ENCODE assay signal across 8 cellular contexts in the genomic region with DNA sequence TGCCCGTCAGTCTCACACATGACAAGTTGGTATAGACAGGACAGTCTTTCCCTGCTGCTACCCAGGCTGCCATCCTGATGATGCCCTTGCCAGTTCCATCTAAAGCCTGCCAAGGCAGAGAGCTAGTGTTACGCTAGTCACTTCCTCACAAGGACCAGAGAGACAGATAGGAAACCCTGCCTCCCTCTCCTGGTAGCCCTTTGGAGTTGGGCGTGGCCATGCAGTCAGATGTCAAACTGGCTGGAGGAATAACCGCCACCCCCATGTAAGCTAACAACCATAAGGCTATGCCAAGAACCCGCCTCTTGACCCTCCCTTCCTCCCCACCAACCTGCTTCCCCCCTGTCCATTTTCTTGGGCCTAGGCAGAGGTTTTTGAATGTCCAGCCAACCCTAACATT. TPM values are rescaled to one million over a fixed set of nuclear protein-coding genes. Genes with fewer than 3 reads are reported as not detected.
DNase-seq lines count a peak whose midpoint lies in the region; TF ChIP-seq lines count a peak whose summit lies in the region.

No MANE protein-coding gene starts in this region.

- no peaks in the 10 kb centered on the region for H3K9me3 ChIP-seq in neuron (ENCODE audit: low read length)
- no peaks in the 10 kb centered on the region for H3K9me3 ChIP-seq in prostate gland

- DNase-seq in COLO668 (lab: John Stamatoyannopoulos, UW; ENCODE audit: unreplicated experiment) = peak; percentile 10
- DNase-seq in NB4 (ENCODE audit: low read depth) = peak; percentile 60
- DNase-seq in dorsolateral prefrontal cortex = no peak
- no peak for DNase-seq in NCI-H1105 treated with DMSO at 0.1 percent for 48 hours (lab: John Stamatoyannopoulos, UW)
- DNase-seq in NCI-H2029 treated with DMSO at 0.1 percent for 48 hours (lab: John Stamatoyannopoulos, UW) = no peak
- DNase-seq in prostate gland (ENCODE audit: low spot score) = no peak
- no peak for DNase-seq in activated CD4-positive, CD25-positive, alpha-beta regulatory T cell treated with anti-CD3 and anti-CD28 coated beads, Interleukin-2, amount 50 U/mL, for 72 hours

- intact Hi-C loops in dorsolateral prefrontal cortex (cut with DNase I) = loop anchor here (5.0 to 10.0 kb wide), 5 partner anchors 208 to 1148 kb away; partner anchors contain the start of genes DCAF1 (in 2 of the 2), RBM15B (in 2 of the 2), C3orf18 (in 1 of the 2) and CISH (in 1 of the 2)
- intact Hi-C loops in prostate gland (cut with DNase I) = loop anchor here (5.0 to 10.0 kb wide), 2 partner anchors 256 to 1028 kb away; partner anchors contain the start of genes CISH and MANF

- no peak for TF ChIP-seq CTCF in NB4 (IDR thresholded peaks at IDR 0.05; ENCODE audit: low read depth, low read length)
- no peak for TF ChIP-seq CTCF in dorsolateral prefrontal cortex (IDR thresholded peaks at IDR 0.05 in 54 of 56, conservative IDR thresholded peaks at IDR 0.05 in 2 of 56; ENCODE audit: low read depth in 1 of 56, partially characterized antibody in 56 of 56)
- no peak for TF ChIP-seq CTCF in prostate gland (IDR thresholded peaks at IDR 0.05)

- 42% methylated on average over 5 of the region's 5 CpGs for WGBS in prostate gland

- H2AFZ ChIP-seq in neuron (ENCODE audit: low read depth, low read length) = no peak overlapping the region

- H3K4me1 ChIP-seq in neuron (ENCODE audit: insufficient read depth, low read length) (peaks cover 32% of the 10 kb centered on the region), prostate gland (replicated peaks) (peaks cover 27% of the 10 kb centered on the region)

- H3K27ac ChIP-seq in dorsolateral prefrontal cortex (peak overlapping the region in 12 of 59 donors; percentile 0 to 98 (median 32)), prostate gland (peak overlapping the region in 1 of 2 donors; percentile 36)

- H3K27me3 ChIP-seq in dorsolateral prefrontal cortex = no peaks in the 10 kb centered on the region
- no peaks in the 10 kb centered on the region for H3K27me3 ChIP-seq in neuron (ENCODE audit: insufficient read depth, low read length)
- H3K27me3 ChIP-seq in prostate gland (replicated peaks; ENCODE audit: insufficient read depth) = no peaks in the 10 kb centered on the region

- TF ChIP-seq POLR2A in NB4 (IDR thresholded peaks at IDR 0.05; ENCODE audit: extremely low read depth, insufficient read length) (no peak), prostate gland (IDR thresholded peaks at IDR 0.05) (no peak)

- peak overlapping the region; percentile 79 for H3K4me3 ChIP-seq in NB4 (ENCODE audit: low read depth, low read length)
- H3K4me3 ChIP-seq in dorsolateral prefrontal cortex = peak overlapping the region in 55 of 59 donors; percentile 0 to 100 (median 96)
- peak overlapping the region; percentile 80 for H3K4me3 ChIP-seq in neuron (ENCODE audit: low read length)
- peak overlapping the region in 1 of 2 donors; percentile 18 for H3K4me3 ChIP-seq in prostate gland

- H3K36me3 ChIP-seq in neuron (ENCODE audit: insufficient read depth, low read length) = peaks cover 40% of the 10 kb centered on the region
- H3K36me3 ChIP-seq in prostate gland = no peaks in the 10 kb centered on the region

RNA-seq across cellular contexts. Expression of gene TMEM115, which starts 2.8 kb away (rescaled TPM):
- 10 to 100 TPM; 19.2 to 33.5 (median 26.4) TPM for total RNA-seq in dorsolateral prefrontal cortex
- 10 to 100 TPM; 73.0 to 76.7 TPM for total RNA-seq in prostate gland

RNA-seq across cellular contexts. Expression of gene CYB561D2, which starts 5.9 kb away (rescaled TPM):
- total RNA-seq in dorsolateral prefrontal cortex = 10 to 100 TPM in 113 of 120 experiments, 1 to 10 TPM in 7; 7.6 to 20.0 (median 13.4) TPM
- total RNA-seq in prostate gland = 10 to 100 TPM; 33.2 to 39.9 TPM

RNA-seq across cellular contexts. Expression of gene NPRL2, which starts 6.0 kb away (rescaled TPM):
- 10 to 100 TPM; 24.6 to 51.7 (median 35.3) TPM for total RNA-seq in dorsolateral prefrontal cortex
- total RNA-seq in prostate gland = 10 to 100 TPM; 22.8 to 32.1 TPM

RNA-seq across cellular contexts. Expression of gene ZMYND10, which starts 11.0 kb away (rescaled TPM):
- 1 to 10 TPM; 1.1 to 7.6 (median 3.1) TPM for total RNA-seq in dorsolateral prefrontal cortex
- total RNA-seq in prostate gland = 10 to 100 TPM in 1 of 2 donors, 1 to 10 TPM in 1; 1.6 to 41.9 TPM

RNA-seq across cellular contexts. Expression of gene RASSF1, which starts 15.9 kb away (rescaled TPM):
- total RNA-seq in dorsolateral prefrontal cortex (10 to 100 TPM; 10.1 to 23.5 (median 15.5) TPM), prostate gland (10 to 100 TPM; 23.8 to 36.6 TPM)

Comparison
In these comparisons a context has a peak if more than half of its experiments do, and no peak if none do; other contexts are left out.
1. DNase-seq: peak in COLO668 (single experiment) and NB4 (single experiment); none in dorsolateral prefrontal cortex (0 of 10), NCI-H1105 treated with DMSO at 0.1 percent for 48 hours (single experiment), NCI-H2029 treated with DMSO at 0.1 percent for 48 hours (single experiment), prostate gland (single experiment) and activated CD4-positive, CD25-positive, alpha-beta regulatory T cell treated with anti-CD3 and anti-CD28 coated beads, Interleukin-2, amount 50 U/mL, for 72 hours (single experiment).